ENCODE assay signal across 15 cellular contexts in genomic region chr2:37880546-37880945, GRCh38. TPM values are rescaled to one million over a fixed set of nuclear protein-coding genes. Genes with fewer than 3 reads are reported as not detected.
DNase-seq lines count a peak whose midpoint lies in the region; ATAC-seq and TF ChIP-seq lines count a peak whose summit lies in the region.
"Had no signal": no experiment of that assay in that cellular context is flagged by ENCODE, and none has a peak within 500 bp of the region (broad histone marks: within the 10 kb centered on the region; RNA-seq: fewer than 3 reads in every experiment).

No MANE protein-coding gene starts in this region.

- in situ Hi-C loops in KBM-7 (cut with MboI; ENCODE audit: low pct_unique_long_range_greater_than_20kb, low sequenced_read_pairs): no loop called here

- DNase-seq in AG10803 (ENCODE audit: low read depth) (no peak), GM10266 (ENCODE audit: extremely low spot score) (no peak), KBM-7 (peak; percentile 38), choroid plexus epithelial cell (ENCODE audit: low read depth) (no peak), HPDE6-E6E7 (ENCODE audit: extremely low spot score) (no peak), mucosa of gallbladder (ENCODE audit: low spot score) (no peak), GF-D8 (lab: John Stamatoyannopoulos, UW) (no peak)
- DNase-seq: activated naive CD4-positive, alpha-beta T cell treated with Interleukin-2 at 50 U/mL for 16 hours; cortex of kidney; DMS153; heart left ventricle; mesenchymal stem cell; NCI-H524 treated with DMSO at 0.1 percent for 48 hours had no signal

- ATAC-seq in HG03039 (IDR thresholded peaks at IDR 0.05; ENCODE audit: unreplicated experiment): no peak
- ATAC-seq: heart left ventricle had no signal

- H3K4me3 ChIP-seq in AG10803 (ENCODE audit: low read length): no peak overlapping the region
- H3K4me3 ChIP-seq in choroid plexus epithelial cell (ENCODE audit: low read depth, low read length): no peak overlapping the region
- H3K4me3 ChIP-seq: heart left ventricle, right atrium auricular region had no signal

- 0 out of 2 replicates have a peak, but pooled peaks have one; percentile 4 for TF ChIP-seq CTCF in AG10803 (conservative IDR thresholded peaks at IDR 0.05; ENCODE audit: low read length)
- TF ChIP-seq CTCF in GM10266 (IDR thresholded peaks at IDR 0.05; ENCODE audit: control insufficient read depth, insufficient read depth, low read depth, missing control alignments): peak; percentile 8
- TF ChIP-seq CTCF in choroid plexus epithelial cell (conservative IDR thresholded peaks at IDR 0.05; ENCODE audit: low read depth, low read length): peak; percentile 3

RNA-seq across cellular contexts. Expression of gene RMDN2, which starts 44.5 kb away (rescaled TPM):
- 8.3 TPM for total RNA-seq in mucosa of gallbladder
